1 cellular context compared by ENCODE assay signal in genomic region chr12:124435806-124436345, GRCh38.
TF ChIP-seq lines count a peak whose summit lies in the region.

No MANE protein-coding gene starts in this region.

TF ChIP-seq in HepG2, 621 proteins besides CTCF, POLR2A, EP300 and RAD21:
- TF ChIP-seq NFE2 (CRISPR knock-in tag; IDR thresholded peaks at IDR 0.05) (no peak), HDAC1 (CRISPR knock-in tag; IDR thresholded peaks at IDR 0.05) (no peak), PTBP1 (IDR thresholded peaks at IDR 0.05; ENCODE audit: low read depth, low read length, poor library complexity, severe bottlenecking) (no peak), SOX13 (IDR thresholded peaks at IDR 0.05) (no peak), SOX13 (CRISPR knock-in tag; conservative IDR thresholded peaks at IDR 0.05 in 1 of 2, IDR thresholded peaks at IDR 0.05 in 1 of 2) (no peak), MIXL1 (CRISPR knock-in tag; IDR thresholded peaks at IDR 0.05) (no peak), SRSF9 (IDR thresholded peaks at IDR 0.05; ENCODE audit: borderline replicate concordance, insufficient read depth, low read depth, low read length, poor library complexity, severe bottlenecking) (no peak), ZNF768 (CRISPR knock-in tag; IDR thresholded peaks at IDR 0.05) (peak; percentile 97), ZNF619 (CRISPR knock-in tag; IDR thresholded peaks at IDR 0.05) (no peak), ZNF317 (CRISPR knock-in tag; IDR thresholded peaks at IDR 0.05) (no peak), ZNF703 (CRISPR knock-in tag; IDR thresholded peaks at IDR 0.05; ENCODE audit: borderline replicate concordance) (no peak), ZMYM3 (CRISPR knock-in tag; IDR thresholded peaks at IDR 0.05) (0 out of 2 replicates have a peak, but pooled peaks have one; percentile 34), SP140L (CRISPR knock-in tag; IDR thresholded peaks at IDR 0.05; ENCODE audit: borderline replicate concordance) (no peak), CREM (IDR thresholded peaks at IDR 0.05) (no peak), CREM (CRISPR knock-in tag; IDR thresholded peaks at IDR 0.05) (no peak), ZSCAN9 (CRISPR knock-in tag; IDR thresholded peaks at IDR 0.05; ENCODE audit: borderline replicate concordance) (no peak), ELF4 (CRISPR knock-in tag; IDR thresholded peaks at IDR 0.05; ENCODE audit: borderline replicate concordance) (no peak)
TF ChIP-seq in HepG2: peak in this region for 2.
